17 cellular contexts compared by ENCODE assay signal in genomic region chr3:110237091-110237615, GRCh38.
"Had no signal": no experiment of that assay in that cellular context is flagged by ENCODE, and none has a peak within 500 bp of the region (broad histone marks: within the 10 kb centered on the region; RNA-seq: fewer than 3 reads in every experiment).

No MANE protein-coding gene starts in this region.

- H3K9me3 ChIP-seq: body of pancreas, colonic mucosa, esophagus muscularis mucosa, neutrophil had no signal

- H3K4me3 ChIP-seq: body of pancreas, colonic mucosa, esophagus muscularis mucosa, lung had no signal

- H3K27me3 ChIP-seq: body of pancreas, colonic mucosa, esophagus muscularis mucosa, foreskin keratinocyte, neutrophil had no signal

- H3K36me3 ChIP-seq: colonic mucosa, esophagus muscularis mucosa, neutrophil had no signal

- H3K27ac ChIP-seq: body of pancreas, colonic mucosa, esophagus muscularis mucosa, foreskin keratinocyte, neutrophil, VCaP had no signal

- ATAC-seq: body of pancreas; foreskin keratinocyte; stimulated activated memory B cell treated with anti-CD40 and anti-IgM and Interleukin-4, amounts not matched to agents 10 μg/mL and 1 μg/mL and 100 μg/mL, for 72 hours had no signal

- DNase-seq: activated CD4-positive, alpha-beta memory T cell treated with anti-CD3 and anti-CD28 coated beads, Interleukin-2, amount 10 ng/mL, durations not matched to agents 7 days and 5 days; activated effector memory CD4-positive, alpha-beta T cell treated with Interleukin-2 at 50 U/mL for 16 hours; activated T-cell treated with anti-CD3 and anti-CD28 coated beads, Interleukin-2, amount 50 U/mL, for 24 hours; amniotic stem cell; body of pancreas; caudate nucleus; colonic mucosa; foreskin keratinocyte; glutamatergic neuron; hypothalamus; immature natural killer cell; naive B cell had no signal

- H3K4me1 ChIP-seq: body of pancreas, colonic mucosa, esophagus muscularis mucosa, foreskin keratinocyte had no signal
